In genomic region chr22:45225732-45226560, GRCh38 we compare ENCODE assay signal across 9 cellular contexts. TPM values are rescaled to one million over a fixed set of nuclear protein-coding genes. Genes with fewer than 3 reads are reported as not detected.
DNase-seq lines count a peak whose midpoint lies in the region; ATAC-seq and TF ChIP-seq lines count a peak whose summit lies in the region.
"Had no signal": no experiment of that assay in that cellular context is flagged by ENCODE, and none has a peak within 500 bp of the region (broad histone marks: within the 10 kb centered on the region; RNA-seq: fewer than 3 reads in every experiment).

No MANE protein-coding gene starts in this region.

- no peaks in the 10 kb centered on the region for H3K9me3 ChIP-seq in RWPE2 (ENCODE audit: severe bottlenecking)

- TF ChIP-seq CTCF in AG10803 (conservative IDR thresholded peaks at IDR 0.05; ENCODE audit: low read length) = no peak
- TF ChIP-seq CTCF in RWPE2 (IDR thresholded peaks at IDR 0.05; ENCODE audit: poor library complexity, severe bottlenecking) = no peak
- TF ChIP-seq CTCF in neural crest cell (conservative IDR thresholded peaks at IDR 0.05) = no peak

- H3K4me1 ChIP-seq in RWPE2 (ENCODE audit: insufficient read depth, poor library complexity, severe bottlenecking) = peaks cover 8% of the 10 kb centered on the region

- H3K27ac Mint-ChIP-seq in neural crest cell (ENCODE audit: unreplicated experiment) = peak overlapping the region; percentile 85
- H3K27ac Mint-ChIP-seq: activated naive CD8-positive, alpha-beta T cell had no signal

- no peaks in the 10 kb centered on the region for H3K9me3 Mint-ChIP-seq in neural crest cell

- no peaks in the 10 kb centered on the region for H3K36me3 Mint-ChIP-seq in neural crest cell (ENCODE audit: low read depth)
- H3K36me3 Mint-ChIP-seq: activated naive CD8-positive, alpha-beta T cell had no signal

- ATAC-seq in RWPE2 (ENCODE audit: low read depth) (0 out of 3 replicates have a peak, but pooled peaks have one; percentile 13), HG03521 (IDR thresholded peaks at IDR 0.05; ENCODE audit: unreplicated experiment) (no peak), GM21526 (IDR thresholded peaks at IDR 0.05; ENCODE audit: low FRiP score, unreplicated experiment) (no peak), GM18861 (IDR thresholded peaks at IDR 0.05; ENCODE audit: unreplicated experiment) (no peak)

- 0 out of 2 replicates have a peak, but pooled peaks cover 5% of the 10 kb centered on the region for H3K36me3 ChIP-seq in RWPE2 (ENCODE audit: low read depth)

- H3K27me3 ChIP-seq in RWPE2 (ENCODE audit: insufficient read depth, poor library complexity, severe bottlenecking) = no peaks in the 10 kb centered on the region

- H3K4me1 Mint-ChIP-seq in neural crest cell = peaks cover 49% of the 10 kb centered on the region

- H3K4me3 ChIP-seq in AG10803 (ENCODE audit: low read length) (no peak overlapping the region), RWPE2 (ENCODE audit: severe bottlenecking) (no peak overlapping the region)

- H3K27ac ChIP-seq in RWPE2 (ENCODE audit: poor library complexity, severe bottlenecking) = peak overlapping the region; percentile 31

- DNase-seq in AG10803 (ENCODE audit: low read depth) = peak; percentile 93
- no peak for DNase-seq in RWPE2 (ENCODE audit: low spot score)
- DNase-seq in fibroblast of gingiva (ENCODE audit: low read depth) = peak; percentile 84
- DNase-seq in neural crest cell (ENCODE audit: low read depth, low spot score) = no peak
- DNase-seq in NCI-H1694 treated with DMSO at 0.1 percent for 48 hours (lab: John Stamatoyannopoulos, UW) = no peak

- H3K4me3 Mint-ChIP-seq in neural crest cell = peak overlapping the region; percentile 63
- H3K4me3 Mint-ChIP-seq: activated naive CD8-positive, alpha-beta T cell had no signal

- no peaks in the 10 kb centered on the region for H3K27me3 Mint-ChIP-seq in neural crest cell (ENCODE audit: low read depth)
- H3K27me3 Mint-ChIP-seq: activated naive CD8-positive, alpha-beta T cell had no signal

RNA-seq across cellular contexts. Expression of gene KIAA0930, which starts 14.7 kb away (rescaled TPM):
- total RNA-seq in neural crest cell = 56.9 and 60.2 TPM in 2 replicates

RNA-seq across cellular contexts. Expression of gene UPK3A, which starts 58.8 kb away (rescaled TPM):
- total RNA-seq in neural crest cell = not detected in 2 replicates

Comparison
In these comparisons a context has a peak if more than half of its experiments do, and no peak if none do; other contexts are left out.
1. DNase-seq: peak in AG10803 (single experiment) and fibroblast of gingiva (single experiment); none in RWPE2 (single experiment), neural crest cell (single experiment) and NCI-H1694 treated with DMSO at 0.1 percent for 48 hours (single experiment).